ENCODE assay signal across 8 cellular contexts in genomic region chr16:84738255-84739038, GRCh38. TPM values are rescaled to one million over a fixed set of nuclear protein-coding genes. Genes with fewer than 3 reads are reported as not detected.
A peak's percentile ranks its signal among the peaks of the same experiment; 100 is the strongest.
DNase-seq lines count a peak whose midpoint lies in the region; ATAC-seq lines count a peak whose summit lies in the region.

No MANE protein-coding gene starts in this region.

- H3K4me3 ChIP-seq in MG63: no peak overlapping the region

- no peaks in the 10 kb centered on the region for H3K27me3 Mint-ChIP-seq in activated naive CD8-positive, alpha-beta T cell treated with anti-CD3 and anti-CD28 coated beads, Interleukin-2, amount 50 U/mL, for 24 hours

- H3K4me3 Mint-ChIP-seq in activated naive CD8-positive, alpha-beta T cell treated with anti-CD3 and anti-CD28 coated beads, Interleukin-2, amount 50 U/mL, for 24 hours: no peak overlapping the region

- intact Hi-C loops in cardiac septum (cut with DNase I): no loop called here

- peak; percentile 74 for ATAC-seq in GM21619 (IDR thresholded peaks at IDR 0.05; ENCODE audit: unreplicated experiment)
- peak; percentile 76 for ATAC-seq in activated naive CD8-positive, alpha-beta T cell treated with anti-CD3 and anti-CD28 coated beads, Interleukin-2, amount 50 U/mL, for 24 hours
- ATAC-seq in GM18519 (IDR thresholded peaks at IDR 0.05; ENCODE audit: low FRiP score, unreplicated experiment): no peak

- DNase-seq in DMS153 treated with DMSO at 0.1 percent for 48 hours (lab: John Stamatoyannopoulos, UW; ENCODE audit: unreplicated experiment): peak; percentile 47
- peak; percentile 54 for DNase-seq in MG63
- peak; percentile 53 for DNase-seq in SW480 (ENCODE audit: low spot score)
- peak; percentile 75 for DNase-seq in activated naive CD8-positive, alpha-beta T cell treated with anti-CD3 and anti-CD28 coated beads, Interleukin-2, amount 50 U/mL, for 24 hours
- peak; percentile 82 for DNase-seq in cardiac septum (ENCODE audit: low spot score)
- DNase-seq in pulmonary artery endothelial cell (ENCODE audit: low read depth, low spot score): peak; percentile 58

- H3K4me1 Mint-ChIP-seq in activated naive CD8-positive, alpha-beta T cell treated with anti-CD3 and anti-CD28 coated beads, Interleukin-2, amount 50 U/mL, for 24 hours: peaks cover 60% of the 10 kb centered on the region

- H3K9me3 ChIP-seq in MG63: no peaks in the 10 kb centered on the region

- H3K36me3 ChIP-seq in MG63: peaks cover 15% of the 10 kb centered on the region

- H3K27ac Mint-ChIP-seq in activated naive CD8-positive, alpha-beta T cell treated with anti-CD3 and anti-CD28 coated beads, Interleukin-2, amount 50 U/mL, for 24 hours: peak overlapping the region; percentile 15

- no peaks in the 10 kb centered on the region for H3K9me3 Mint-ChIP-seq in activated naive CD8-positive, alpha-beta T cell treated with anti-CD3 and anti-CD28 coated beads, Interleukin-2, amount 50 U/mL, for 24 hours

- H3K27me3 ChIP-seq in MG63: no peaks in the 10 kb centered on the region

- peaks cover 34% of the 10 kb centered on the region for H3K36me3 Mint-ChIP-seq in activated naive CD8-positive, alpha-beta T cell treated with anti-CD3 and anti-CD28 coated beads, Interleukin-2, amount 50 U/mL, for 24 hours (ENCODE audit: low read depth)

RNA-seq across cellular contexts. Expression of gene USP10, which starts 38.6 kb away (rescaled TPM):
- total RNA-seq in MG63 (2014; rRNA removed; shearing (Covaris generic); ENCODE audit: low replicate concordance): 29.8 and 33.5 TPM in 2 replicates
- total RNA-seq in cardiac septum: 53.8 TPM
- 55.1 and 65.3 TPM in 2 replicates for total RNA-seq in pulmonary artery endothelial cell
